1 cellular context compared by ENCODE assay signal in the genomic region with DNA sequence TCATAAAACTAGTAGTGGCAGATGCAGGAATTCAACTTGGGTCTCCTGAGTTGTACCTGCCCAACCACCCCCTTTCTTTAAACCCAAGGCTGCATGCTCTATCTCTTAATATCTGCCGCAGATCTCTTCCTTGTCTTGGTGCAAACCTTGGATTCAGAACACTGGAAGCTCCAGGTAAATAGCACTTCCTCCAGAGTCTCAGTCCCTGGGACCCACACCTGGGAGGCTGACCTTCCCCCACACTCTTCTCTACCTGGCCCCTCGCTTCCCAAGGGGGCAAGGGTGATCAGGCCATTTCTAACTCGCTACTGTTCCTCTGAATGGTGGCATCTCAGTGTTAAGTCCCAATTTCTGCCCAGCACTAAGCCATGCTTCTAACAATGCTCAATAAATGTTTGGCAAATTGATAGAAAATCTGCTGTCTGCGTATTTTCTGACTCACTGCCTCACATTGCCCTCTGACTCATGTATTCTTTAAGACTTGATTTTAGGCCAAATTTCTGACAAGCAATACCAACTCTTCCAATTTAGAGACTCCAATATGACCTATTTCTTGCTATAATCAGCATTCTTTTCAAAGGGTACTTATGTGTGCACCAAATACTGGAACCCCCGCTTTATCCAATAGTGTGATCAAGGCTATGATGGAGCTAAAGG.
TF ChIP-seq lines count a peak whose summit lies in the region.

No MANE protein-coding gene starts in this region.

TF ChIP-seq in SK-N-SH treated with all-trans-retinoic acid at 6 μM for 48 hours, 23 proteins besides CTCF, POLR2A, EP300 and RAD21 (continued from another document):
- TF ChIP-seq, protein P1, sequence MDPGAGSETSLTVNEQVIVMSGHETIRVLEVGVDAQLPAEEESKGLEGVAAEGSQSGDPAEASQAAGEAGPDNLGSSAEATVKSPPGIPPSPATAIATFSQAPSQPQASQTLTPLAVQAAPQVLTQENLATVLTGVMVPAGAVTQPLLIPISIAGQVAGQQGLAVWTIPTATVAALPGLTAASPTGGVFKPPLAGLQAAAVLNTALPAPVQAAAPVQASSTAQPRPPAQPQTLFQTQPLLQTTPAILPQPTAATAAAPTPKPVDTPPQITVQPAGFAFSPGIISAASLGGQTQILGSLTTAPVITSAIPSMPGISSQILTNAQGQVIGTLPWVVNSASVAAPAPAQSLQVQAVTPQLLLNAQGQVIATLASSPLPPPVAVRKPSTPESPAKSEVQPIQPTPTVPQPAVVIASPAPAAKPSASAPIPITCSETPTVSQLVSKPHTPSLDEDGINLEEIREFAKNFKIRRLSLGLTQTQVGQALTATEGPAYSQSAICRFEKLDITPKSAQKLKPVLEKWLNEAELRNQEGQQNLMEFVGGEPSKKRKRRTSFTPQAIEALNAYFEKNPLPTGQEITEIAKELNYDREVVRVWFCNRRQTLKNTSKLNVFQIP (CRISPR knock-in tag; IDR thresholded peaks at IDR 0.05; ENCODE audit: borderline replicate concordance, low read depth) = no peak
- no peak for TF ChIP-seq TCF4 (CRISPR knock-in tag; IDR thresholded peaks at IDR 0.05; ENCODE audit: borderline replicate concordance)
- TF ChIP-seq, protein P2, sequence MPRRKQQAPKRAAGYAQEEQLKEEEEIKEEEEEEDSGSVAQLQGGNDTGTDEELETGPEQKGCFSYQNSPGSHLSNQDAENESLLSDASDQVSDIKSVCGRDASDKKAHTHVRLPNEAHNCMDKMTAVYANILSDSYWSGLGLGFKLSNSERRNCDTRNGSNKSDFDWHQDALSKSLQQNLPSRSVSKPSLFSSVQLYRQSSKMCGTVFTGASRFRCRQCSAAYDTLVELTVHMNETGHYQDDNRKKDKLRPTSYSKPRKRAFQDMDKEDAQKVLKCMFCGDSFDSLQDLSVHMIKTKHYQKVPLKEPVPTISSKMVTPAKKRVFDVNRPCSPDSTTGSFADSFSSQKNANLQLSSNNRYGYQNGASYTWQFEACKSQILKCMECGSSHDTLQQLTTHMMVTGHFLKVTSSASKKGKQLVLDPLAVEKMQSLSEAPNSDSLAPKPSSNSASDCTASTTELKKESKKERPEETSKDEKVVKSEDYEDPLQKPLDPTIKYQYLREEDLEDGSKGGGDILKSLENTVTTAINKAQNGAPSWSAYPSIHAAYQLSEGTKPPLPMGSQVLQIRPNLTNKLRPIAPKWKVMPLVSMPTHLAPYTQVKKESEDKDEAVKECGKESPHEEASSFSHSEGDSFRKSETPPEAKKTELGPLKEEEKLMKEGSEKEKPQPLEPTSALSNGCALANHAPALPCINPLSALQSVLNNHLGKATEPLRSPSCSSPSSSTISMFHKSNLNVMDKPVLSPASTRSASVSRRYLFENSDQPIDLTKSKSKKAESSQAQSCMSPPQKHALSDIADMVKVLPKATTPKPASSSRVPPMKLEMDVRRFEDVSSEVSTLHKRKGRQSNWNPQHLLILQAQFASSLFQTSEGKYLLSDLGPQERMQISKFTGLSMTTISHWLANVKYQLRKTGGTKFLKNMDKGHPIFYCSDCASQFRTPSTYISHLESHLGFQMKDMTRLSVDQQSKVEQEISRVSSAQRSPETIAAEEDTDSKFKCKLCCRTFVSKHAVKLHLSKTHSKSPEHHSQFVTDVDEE (CRISPR knock-in tag; IDR thresholded peaks at IDR 0.05) = no peak
- no peak for TF ChIP-seq OSR1 (CRISPR knock-in tag; IDR thresholded peaks at IDR 0.05)
- TF ChIP-seq BACH2 (CRISPR knock-in tag; IDR thresholded peaks at IDR 0.05; ENCODE audit: borderline replicate concordance) = no peak
- no peak for TF ChIP-seq ARNTL (CRISPR knock-in tag; IDR thresholded peaks at IDR 0.05; ENCODE audit: borderline replicate concordance, low read depth)
- TF ChIP-seq ISL1 (CRISPR knock-in tag; IDR thresholded peaks at IDR 0.05) = no peak
- no peak for TF ChIP-seq ZNF70 (CRISPR knock-in tag; IDR thresholded peaks at IDR 0.05)
- TF ChIP-seq SNAI2 (CRISPR knock-in tag; IDR thresholded peaks at IDR 0.05) = no peak
- TF ChIP-seq RARB (CRISPR knock-in tag; IDR thresholded peaks at IDR 0.05) = no peak
